In genomic region chr14:52781629-52782028, GRCh38 we compare ENCODE assay signal across 23 cellular contexts. TPM values are rescaled to one million over a fixed set of nuclear protein-coding genes. Genes with fewer than 3 reads are reported as not detected.
DNase-seq lines count a peak whose midpoint lies in the region; ATAC-seq, FAIRE-seq and TF ChIP-seq lines count a peak whose summit lies in the region.
"Had no signal": no experiment of that assay in that cellular context is flagged by ENCODE, and none has a peak within 500 bp of the region (broad histone marks: within the 10 kb centered on the region; RNA-seq: fewer than 3 reads in every experiment).

No MANE protein-coding gene starts in this region.

- no peak overlapping the region for H3K4me3 Mint-ChIP-seq in chondrocyte (ENCODE audit: unreplicated experiment)

- no peaks in the 10 kb centered on the region for H3K9me3 Mint-ChIP-seq in chondrocyte (ENCODE audit: low read depth)

- H2AFZ ChIP-seq in ACC112 (ENCODE audit: low read length, unreplicated experiment) = no peak overlapping the region
- H2AFZ ChIP-seq: PC-9 had no signal

- TF ChIP-seq CTCF in chondrocyte (IDR thresholded peaks at IDR 0.05) = no peak

- peak; percentile 21 for FAIRE-seq in GM18507 (lab: Jason Lieb, UNC)
- FAIRE-seq: H54 had no signal

- peaks cover 38% of the 10 kb centered on the region for H3K36me3 ChIP-seq in ACC112 (ENCODE audit: insufficient read depth, low read length)

- H3K36me3 Mint-ChIP-seq in chondrocyte (ENCODE audit: low read depth) = peaks cover 12% of the 10 kb centered on the region

- H3K4me3 ChIP-seq in ACC112 (ENCODE audit: low read depth, low read length) = no peak overlapping the region
- H3K4me3 ChIP-seq: MG63, PC-9, SJCRH30 had no signal

- H3K4me1 ChIP-seq in ACC112 (ENCODE audit: control insufficient read depth, insufficient read depth, low read length, unreplicated experiment) = peaks cover 29% of the 10 kb centered on the region
- H3K4me1 ChIP-seq: SJCRH30 had no signal

- no peaks in the 10 kb centered on the region for H3K27me3 ChIP-seq in ACC112 (ENCODE audit: insufficient read depth, low read length)
- H3K27me3 ChIP-seq: MG63, SJCRH30 had no signal

- H3K27ac Mint-ChIP-seq in chondrocyte (ENCODE audit: unreplicated experiment) = peak overlapping the region; percentile 12

- H3K27me3 Mint-ChIP-seq in chondrocyte (ENCODE audit: low read depth) = no peaks in the 10 kb centered on the region

- H3K79me2 ChIP-seq in ACC112 (ENCODE audit: control insufficient read depth, insufficient read depth, low read length, unreplicated experiment) = peaks cover 54% of the 10 kb centered on the region

- H3K4me1 Mint-ChIP-seq in chondrocyte (ENCODE audit: low read depth) = peaks cover 8% of the 10 kb centered on the region

- peak overlapping the region; percentile 76 for H3K27ac ChIP-seq in ACC112 (ENCODE audit: low read depth, low read length)
- H3K27ac ChIP-seq: HL-60, PC-9, SJCRH30 had no signal

- DNase-seq in GM18507 (ENCODE audit: extremely low spot score, insufficient read length, low read depth) (no peak), chondrocyte (ENCODE audit: low spot score) (no peak), lung microvascular endothelial cell (ENCODE audit: low read depth in 2 of 2) (peak; percentile 16 to 37), AG08395 (ENCODE audit: low spot score) (no peak)
- DNase-seq: C1 segment of cervical spinal cord, DND-41, IMR-90, Karpas-422, MG63, NCI-H1048, NCI-H1436, NCI-H1930, NCI-H226, NCI-H524 treated with DMSO at 0.1 percent for 48 hours, PC-9, SJCRH30, SW 1271 had no signal

- ATAC-seq in HG02623 (IDR thresholded peaks at IDR 0.05; ENCODE audit: unreplicated experiment) = no peak
- ATAC-seq in HG02840 (IDR thresholded peaks at IDR 0.05; ENCODE audit: low FRiP score, unreplicated experiment) = no peak
- no peak for ATAC-seq in GM19328 (IDR thresholded peaks at IDR 0.05; ENCODE audit: unreplicated experiment)

RNA-seq across cellular contexts. Expression of gene GNPNAT1, which starts 9.8 kb away (rescaled TPM):
- total RNA-seq in chondrocyte (45.9 to 51.0 TPM (median 48.4 TPM) in 3 replicates), lung microvascular endothelial cell (20.0 and 22.6 TPM in 2 replicates)

RNA-seq across cellular contexts. Expression of gene STYX, which starts 51.7 kb away (rescaled TPM):
- total RNA-seq in chondrocyte = 17.3 to 21.0 TPM (median 20.9 TPM) in 3 replicates
- total RNA-seq in lung microvascular endothelial cell = 15.9 and 20.6 TPM in 2 replicates

Comparison
In these comparisons a context has a peak if more than half of its experiments do, and no peak if none do; other contexts are left out.
1. DNase-seq: peak in lung microvascular endothelial cell (2 of 2); none in GM18507 (single experiment), chondrocyte (single experiment) and AG08395 (single experiment).